Comparison of ENCODE assay signal across 20 cellular contexts in the genomic region with DNA sequence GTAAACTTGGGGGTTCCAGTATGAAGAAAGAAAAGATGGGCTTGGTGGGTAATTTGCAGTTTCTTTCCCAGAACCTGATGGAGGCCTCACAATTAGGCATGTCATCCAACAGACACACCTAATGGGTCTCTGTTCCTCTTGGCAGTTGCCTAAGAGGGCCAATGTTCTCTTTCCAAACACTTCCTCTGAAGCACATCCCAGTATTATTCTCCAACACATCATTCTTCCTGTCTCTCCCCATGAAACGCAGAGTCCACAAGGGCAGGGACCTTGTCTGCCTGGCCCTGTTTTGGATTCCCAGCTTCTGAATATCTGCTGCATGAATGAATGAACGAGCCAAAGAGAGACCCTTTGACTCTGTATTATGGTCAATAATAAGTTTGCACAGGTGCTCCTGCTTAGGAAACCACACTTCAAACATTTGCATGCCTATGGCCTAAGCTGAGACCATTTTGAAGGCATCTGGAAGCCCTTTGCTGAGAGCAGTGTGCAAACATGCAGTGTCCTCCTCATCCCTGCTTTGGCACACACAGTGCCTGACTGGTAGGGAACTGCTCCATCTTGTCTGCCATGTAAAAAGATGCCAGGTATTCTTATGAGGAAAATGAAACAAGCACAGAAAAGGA.
A peak's percentile ranks its signal among the peaks of the same experiment; 100 is the strongest.
DNase-seq lines count a peak whose midpoint lies in the region; ATAC-seq and TF ChIP-seq lines count a peak whose summit lies in the region.
"Had no signal": no experiment of that assay in that cellular context is flagged by ENCODE, and none has a peak within 500 bp of the region (broad histone marks: within the 10 kb centered on the region; RNA-seq: fewer than 3 reads in every experiment).

No MANE protein-coding gene starts in this region.

- H3K9me3 ChIP-seq in MM.1S (replicated peaks; ENCODE audit: insufficient read depth, low read length) (no peaks in the 10 kb centered on the region), OCI-LY7 (ENCODE audit: low read length) (no peaks in the 10 kb centered on the region), mucosa of descending colon (no peaks in the 10 kb centered on the region)
- H3K9me3 ChIP-seq: HAP-1 had no signal

- intact Hi-C loops in OCI-LY7 (cut with micrococcal nuclease; ENCODE audit: unreplicated experiment): no loop called here
- intact Hi-C loops in mucosa of descending colon (cut with DNase I, micrococcal nuclease): no loop called here

- H3K4me2 ChIP-seq in MM.1S (ENCODE audit: low read depth, low read length) (no peak overlapping the region), OCI-LY7 (ENCODE audit: low read length) (no peak overlapping the region; the same call in 1 of the 2 replicates)

- peak; percentile 19 for DNase-seq in activated effector memory CD4-positive, alpha-beta T cell treated with anti-CD3 and anti-CD28 coated beads, Interleukin-2, amount 50 U/mL, for 16 hours
- DNase-seq in activated effector memory CD4-positive, alpha-beta T cell treated with Interleukin-2 at 50 U/mL for 16 hours: no peak
- peak; percentile 37 for DNase-seq in MM.1S
- DNase-seq in OCI-LY7 (ENCODE audit: low spot score): peak; percentile 39
- DNase-seq in mucosa of descending colon: no peak
- no peak for DNase-seq in middle frontal gyrus (ENCODE audit: extremely low spot score, low spot score)
- DNase-seq: AML-193, KG1, NCI-H1436 treated with DMSO at 0.1 percent for 48 hours, NCI-H2029, NCI-H345, NCI-H69, PC-3, RPMI8226 had no signal

- TF ChIP-seq CTCF in MM.1S (IDR thresholded peaks at IDR 0.05; ENCODE audit: low read length) (no peak), OCI-LY7 (conservative IDR thresholded peaks at IDR 0.05; ENCODE audit: low read length) (no peak), mucosa of descending colon (IDR thresholded peaks at IDR 0.05) (no peak)

- H4K20me1 ChIP-seq in MM.1S (ENCODE audit: insufficient read depth, low read length): no peaks in the 10 kb centered on the region
- no peaks in the 10 kb centered on the region for H4K20me1 ChIP-seq in OCI-LY7 (ENCODE audit: insufficient read depth, low read length)

- peaks cover 8% of the 10 kb centered on the region for H3K4me1 ChIP-seq in MM.1S (ENCODE audit: low read length)
- H3K4me1 ChIP-seq in OCI-LY7 (ENCODE audit: insufficient read depth, low read length, poor library complexity, severe bottlenecking): peaks cover 13% of the 10 kb centered on the region
- H3K4me1 ChIP-seq in mucosa of descending colon (ENCODE audit: low read depth): no peaks in the 10 kb centered on the region
- H3K4me1 ChIP-seq: HAP-1 had no signal

- H3K27ac ChIP-seq in MM.1S (ENCODE audit: low read length): no peak overlapping the region
- H3K27ac ChIP-seq in OCI-LY7 (ENCODE audit: low read depth, low read length, poor library complexity, severe bottlenecking): no peak overlapping the region
- H3K27ac ChIP-seq: 22Rv1, C4-2B had no signal

- H3K4me3 ChIP-seq in MM.1S (ENCODE audit: low read length) (no peak overlapping the region), OCI-LY7 (ENCODE audit: low read depth, low read length, poor library complexity, severe bottlenecking) (no peak overlapping the region), mucosa of descending colon (no peak overlapping the region)
- H3K4me3 ChIP-seq: HAP-1 had no signal

- peak; percentile 23 for ATAC-seq in mucosa of descending colon
- no peak for ATAC-seq in GM18858 (IDR thresholded peaks at IDR 0.05; ENCODE audit: unreplicated experiment)
- no peak for ATAC-seq in HG03439 (IDR thresholded peaks at IDR 0.05; ENCODE audit: unreplicated experiment)
- ATAC-seq: HepG2, PC-3 had no signal

- H2AFZ ChIP-seq in MM.1S (ENCODE audit: low read length): no peak overlapping the region
- H2AFZ ChIP-seq in OCI-LY7 (ENCODE audit: low read length): peak overlapping the region; percentile 19; the same call in 1 of the 2 replicates

- BruUV-seq in OCI-LY7 (replicated peaks; lab: Mats Ljungman, UMichigan): no TSS peak

- H3K9me2 ChIP-seq in MM.1S (replicated peaks; ENCODE audit: insufficient read depth, low read length) (no peaks in the 10 kb centered on the region), OCI-LY7 (ENCODE audit: insufficient read depth, low read length) (no peaks in the 10 kb centered on the region)

- CTCF ChIA-PET in OCI-LY7 (lab: Charles Lee; ENCODE audit: unreplicated experiment): no interaction called here

- H3K36me3 ChIP-seq in MM.1S (replicated peaks; ENCODE audit: insufficient read depth, low read length) (no peaks in the 10 kb centered on the region), OCI-LY7 (ENCODE audit: insufficient read depth, low read length) (no peaks in the 10 kb centered on the region), mucosa of descending colon (ENCODE audit: low read depth) (no peaks in the 10 kb centered on the region)
- H3K36me3 ChIP-seq: HAP-1 had no signal

- POLR2A ChIA-PET in OCI-LY7 (lab: Charles Lee): no interaction called here

- no peaks in the 10 kb centered on the region for H3F3A ChIP-seq in MM.1S (ENCODE audit: insufficient read depth, low read length)

- H3K9ac ChIP-seq in MM.1S (ENCODE audit: low read length): no peak overlapping the region

- H3K79me2 ChIP-seq in MM.1S (ENCODE audit: low read length) (no peaks in the 10 kb centered on the region), OCI-LY7 (ENCODE audit: insufficient read depth, low read depth, low read length) (no peaks in the 10 kb centered on the region)

- no peaks in the 10 kb centered on the region for H3K27me3 ChIP-seq in MM.1S (replicated peaks; ENCODE audit: insufficient read depth, low read length)

Comparison
In these comparisons a context has a peak if more than half of its experiments do, and no peak if none do; other contexts are left out.
1. DNase-seq: peak in activated effector memory CD4-positive, alpha-beta T cell treated with anti-CD3 and anti-CD28 coated beads, Interleukin-2, amount 50 U/mL, for 16 hours (single experiment), MM.1S (single experiment) and OCI-LY7 (single experiment); none in activated effector memory CD4-positive, alpha-beta T cell treated with Interleukin-2 at 50 U/mL for 16 hours (single experiment), mucosa of descending colon (0 of 3) and middle frontal gyrus (single experiment).